ENCODE assay signal across 7 cellular contexts in the genomic region with DNA sequence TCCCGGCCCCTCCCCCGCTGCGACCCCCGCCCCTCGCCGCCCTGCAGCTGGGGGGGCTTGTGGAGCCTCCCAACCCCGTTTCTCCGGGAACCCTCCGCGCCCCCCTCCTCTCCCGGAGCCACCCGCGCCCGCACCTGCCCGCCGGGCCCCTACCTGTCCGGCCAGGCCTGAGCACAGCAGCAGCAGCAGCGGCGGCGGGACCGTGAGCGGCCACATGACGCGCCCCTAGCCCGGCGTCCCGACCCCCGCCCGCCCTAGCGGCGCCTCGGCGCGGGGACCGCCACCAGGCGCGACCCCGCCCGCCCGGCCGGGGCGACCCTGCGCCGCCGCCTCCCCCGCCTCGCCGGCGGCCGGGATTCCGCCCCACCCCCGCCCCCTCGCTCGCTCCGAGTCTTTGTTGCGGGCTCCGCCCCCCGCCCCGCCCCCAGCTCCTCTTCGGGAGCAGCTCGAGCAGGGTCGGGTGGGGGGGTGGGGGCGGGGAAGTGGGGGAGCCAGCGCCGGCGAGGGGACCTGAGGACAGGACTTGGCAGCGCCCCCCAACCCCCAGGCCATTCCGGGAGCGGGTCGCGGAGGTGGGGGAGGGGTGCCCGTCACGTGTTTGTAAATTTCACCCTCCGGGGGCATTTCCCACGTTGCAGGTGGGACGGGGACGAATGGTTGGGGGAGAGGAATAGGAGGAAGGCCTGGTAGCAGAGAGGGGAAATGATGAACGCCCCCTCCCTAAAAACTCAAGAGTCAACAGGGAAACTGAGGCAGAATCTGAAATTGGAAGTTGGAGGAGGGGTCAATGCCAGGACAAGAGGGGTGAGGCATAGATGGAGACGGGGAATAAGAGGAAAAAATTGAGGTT. TPM values are rescaled to one million over a fixed set of nuclear protein-coding genes. Genes with fewer than 3 reads are reported as not detected.
DNase-seq lines count a peak whose midpoint lies in the region; ATAC-seq and TF ChIP-seq lines count a peak whose summit lies in the region.

A gene (minus strand): TSS at position 365 of the 850 bp plus-strand sequence. CDS start 149 bp downstream, at position 216.

- peaks cover 8% of the 10 kb centered on the region for H3K27me3 ChIP-seq in H7 (ENCODE audit: control insufficient read depth, insufficient read depth, low read length)
- peaks cover 82% of the 10 kb centered on the region for H3K27me3 ChIP-seq in gastroesophageal sphincter

- no peak for ATAC-seq in gastroesophageal sphincter
- ATAC-seq in HG03460 (IDR thresholded peaks at IDR 0.05; ENCODE audit: unreplicated experiment), result no peak

- no peak for TF ChIP-seq POLR2A in gastroesophageal sphincter (IDR thresholded peaks at IDR 0.05)

- H3K4me3 Mint-ChIP-seq in T-helper 1 cell treated with Interleukin-12 subunit alpha and Interleukin-12 subunit beta and Interleukin-4 antibody, amounts not matched to agents 30 μg/mL and 1 μg/mL, for 36 hours, result peak within 1 kb of the TSS; percentile 47
- peak within 1 kb of the TSS; percentile 95 for H3K4me3 Mint-ChIP-seq in progenitor cell of endocrine pancreas (ENCODE audit: low read depth)

- H3K9me3 Mint-ChIP-seq in T-helper 1 cell treated with Interleukin-12 subunit alpha and Interleukin-12 subunit beta and Interleukin-4 antibody, amounts not matched to agents 30 μg/mL and 1 μg/mL, for 36 hours, result no peaks in the 10 kb centered on the region
- no peaks in the 10 kb centered on the region for H3K9me3 Mint-ChIP-seq in progenitor cell of endocrine pancreas (ENCODE audit: low read depth)

- peaks cover 6% of the 10 kb centered on the region for H3K4me1 Mint-ChIP-seq in T-helper 1 cell treated with Interleukin-12 subunit alpha and Interleukin-12 subunit beta and Interleukin-4 antibody, amounts not matched to agents 30 μg/mL and 1 μg/mL, for 36 hours (ENCODE audit: low read depth)
- peaks cover 12% of the 10 kb centered on the region for H3K4me1 Mint-ChIP-seq in progenitor cell of endocrine pancreas (ENCODE audit: low read depth)

- TF ChIP-seq EP300 in gastroesophageal sphincter (IDR thresholded peaks at IDR 0.05), result no peak

- H3K27me3 Mint-ChIP-seq in T-helper 1 cell treated with Interleukin-12 subunit alpha and Interleukin-12 subunit beta and Interleukin-4 antibody, amounts not matched to agents 30 μg/mL and 1 μg/mL, for 36 hours (ENCODE audit: low read depth), result peaks cover 51% of the 10 kb centered on the region
- peaks cover 31% of the 10 kb centered on the region for H3K27me3 Mint-ChIP-seq in progenitor cell of endocrine pancreas

- peaks cover 1% of the 10 kb centered on the region for H3K36me3 Mint-ChIP-seq in T-helper 1 cell treated with Interleukin-12 subunit alpha and Interleukin-12 subunit beta and Interleukin-4 antibody, amounts not matched to agents 30 μg/mL and 1 μg/mL, for 36 hours (ENCODE audit: low read depth)
- no peaks in the 10 kb centered on the region for H3K36me3 Mint-ChIP-seq in progenitor cell of endocrine pancreas (ENCODE audit: insufficient read depth)

- DNase-seq in H7 (peak; percentile 98), progenitor cell of endocrine pancreas (ENCODE audit: low spot score, unreplicated experiment) (peak; percentile 58), Ammon's horn (ENCODE audit: low spot score) (no peak), DMS114 treated with DMSO at 0.1 percent for 48 hours (lab: John Stamatoyannopoulos, UW; ENCODE audit: unreplicated experiment) (no peak)

- peaks cover 0 to 36% (median 16%) of the 10 kb centered on the region in 3 donors for H3K4me1 ChIP-seq in gastroesophageal sphincter

- TF ChIP-seq CTCF in gastroesophageal sphincter (IDR thresholded peaks at IDR 0.05), result no peak
- no peak for TF ChIP-seq CTCF in progenitor cell of endocrine pancreas (IDR thresholded peaks at IDR 0.05; ENCODE audit: unreplicated experiment)

- peak within 1 kb of the TSS in 1 of 4 donors; percentile 46 for H3K27ac ChIP-seq in gastroesophageal sphincter

- H3K36me3 ChIP-seq in H7 (replicated peaks; ENCODE audit: control insufficient read depth, insufficient read depth, low read length), result no peaks in the 10 kb centered on the region; the same call in 1 of the 2 replicates
- no peaks in the 10 kb centered on the region for H3K36me3 ChIP-seq in gastroesophageal sphincter

- no peak within 1 kb of the TSS for H3K27ac Mint-ChIP-seq in T-helper 1 cell treated with Interleukin-12 subunit alpha and Interleukin-12 subunit beta and Interleukin-4 antibody, amounts not matched to agents 30 μg/mL and 1 μg/mL, for 36 hours
- H3K27ac Mint-ChIP-seq in progenitor cell of endocrine pancreas, result peak within 1 kb of the TSS; percentile 73

- peaks cover 0 to under 1% (median 0%) of the 10 kb centered on the region in 3 donors for H3K9me3 ChIP-seq in gastroesophageal sphincter

- peak within 1 kb of the TSS; percentile 70 for H3K4me3 ChIP-seq in H7 (ENCODE audit: insufficient read depth, low read depth, low read length)
- peak within 1 kb of the TSS; percentile 8 to 52 for H3K4me3 ChIP-seq in gastroesophageal sphincter

- WGBS in gastroesophageal sphincter (ENCODE audit: low coverage in 1 of 2), 2 donors, result 2 to 16% methylated on average over 2 to 6 of the region's 79 CpGs

RNA-seq across cellular contexts. Expression of the gene that starts here (rescaled TPM):
- 40.0 and 63.4 TPM in 2 replicates for total RNA-seq in H7 (2014; rRNA removed; shearing (Covaris generic))
- total RNA-seq in gastroesophageal sphincter (10 to 100 TPM in 1 of 4 donors, 1 to 10 TPM in 3; 2.6 to 21.9 (median 8.5) TPM), progenitor cell of endocrine pancreas (55.0 and 57.9 TPM in 2 replicates)

Comparison
In these comparisons a context has a peak if more than half of its experiments do, and no peak if none do; other contexts are left out.
1. DNase-seq: peak in H7 (single experiment) and progenitor cell of endocrine pancreas (single experiment); none in Ammon's horn (single experiment) and DMS114 treated with DMSO at 0.1 percent for 48 hours (single experiment).